ENCODE assay signal across 16 cellular contexts in the genomic region with DNA sequence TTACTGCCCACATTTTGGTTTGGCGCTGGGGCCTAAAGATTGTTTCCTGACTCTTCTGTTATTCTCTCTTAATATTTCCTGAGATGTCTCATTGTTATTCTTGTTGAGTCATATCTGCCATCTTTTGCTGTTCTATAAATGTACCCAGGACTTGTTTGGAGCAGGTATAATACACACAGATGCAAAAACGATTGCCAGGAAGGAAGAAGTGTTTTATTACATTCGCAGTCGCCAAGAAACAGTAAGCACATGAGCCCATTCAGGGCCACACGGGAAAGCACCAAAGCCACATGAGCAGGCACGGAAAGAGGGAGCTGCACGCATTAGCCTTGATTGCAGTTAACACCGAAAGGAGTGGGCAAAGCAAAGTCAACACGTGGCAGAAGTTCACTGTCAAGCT.
DNase-seq lines count a peak whose midpoint lies in the region; ATAC-seq and TF ChIP-seq lines count a peak whose summit lies in the region.
"Had no signal": no experiment of that assay in that cellular context is flagged by ENCODE, and none has a peak within 500 bp of the region (broad histone marks: within the 10 kb centered on the region; RNA-seq: fewer than 3 reads in every experiment).

No MANE protein-coding gene starts in this region.

- peak overlapping the region; percentile 21; the same call in 1 of the 2 replicates for H3K27ac ChIP-seq in C4-2B
- H3K27ac ChIP-seq: colonic mucosa had no signal

- peak in 1 of 2 donors; percentile 66 for DNase-seq in cardiac fibroblast (ENCODE audit: low read depth in 2 of 2)
- no peak for DNase-seq in stimulated activated CD8-positive, alpha-beta memory T cell treated with anti-CD3 and anti-CD28 coated beads, Interleukin-4, amount 100 ng/mL, for 48 hours
- no peak for DNase-seq in stimulated activated CD4-positive, alpha-beta T cell treated with anti-CD3 and anti-CD28 coated beads, Interleukin-2, amount 100 ng/mL, for 48 hours
- DNase-seq: activated CD8-positive, alpha-beta memory T cell treated with anti-CD3 and anti-CD28 coated beads for 24 hours; amniotic stem cell; colonic mucosa; DMS79 treated with DMSO at 0.1 percent for 48 hours; naive B cell; stimulated activated naive CD8-positive, alpha-beta T cell treated with anti-CD3 and anti-CD28 coated beads, Interleukin-15, amount 100 ng/mL, for 72 hours; T-cell had no signal

- peak; percentile 74 for ATAC-seq in GM21576 (IDR thresholded peaks at IDR 0.05; ENCODE audit: unreplicated experiment)
- ATAC-seq in HG03469 (IDR thresholded peaks at IDR 0.05; ENCODE audit: unreplicated experiment) = peak; percentile 79
- ATAC-seq in GM19035 (IDR thresholded peaks at IDR 0.05; ENCODE audit: unreplicated experiment) = no peak
- ATAC-seq in HG02798 (IDR thresholded peaks at IDR 0.05; ENCODE audit: poor library complexity, unreplicated experiment) = no peak
- ATAC-seq: stimulated activated naive CD8-positive, alpha-beta T cell treated with anti-CD3 and anti-CD28 coated beads, Interleukin-15, amount 100 ng/mL, for 72 hours; T-cell; WTC11 had no signal

- TF ChIP-seq CTCF in C4-2B (conservative IDR thresholded peaks at IDR 0.05) (no peak), cardiac fibroblast (IDR thresholded peaks at IDR 0.05; ENCODE audit: low read depth, low read length) (peak; percentile 6)

- H3K4me3 ChIP-seq in cardiac fibroblast (replicated peaks in 1 of 2; ENCODE audit: low read depth in 2 of 2, low read length in 2 of 2) = no peak overlapping the region
- H3K4me3 ChIP-seq: colonic mucosa had no signal

Comparison
In these comparisons a context has a peak if more than half of its experiments do, and no peak if none do; other contexts are left out.
1. ATAC-seq: peak in GM21576 (single experiment) and HG03469 (single experiment); none in GM19035 (single experiment) and HG02798 (single experiment).